8 cellular contexts compared by ENCODE assay signal in the genomic region with DNA sequence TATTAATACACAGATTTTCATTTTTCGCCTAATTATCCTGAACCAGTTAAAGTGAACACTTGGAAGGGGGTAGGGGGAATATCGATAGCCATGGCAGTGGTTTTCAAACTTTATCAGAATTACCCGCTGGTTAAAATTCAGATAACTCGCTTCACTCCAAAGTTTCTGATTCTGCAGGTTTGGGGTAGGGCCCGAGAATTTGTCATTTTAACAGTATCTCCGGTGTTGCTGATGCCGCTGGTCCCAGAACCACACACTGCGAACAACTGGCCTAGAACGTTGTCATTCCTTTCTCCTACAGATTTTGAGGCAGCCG. TPM values are rescaled to one million over a fixed set of nuclear protein-coding genes. Genes with fewer than 3 reads are reported as not detected.
DNase-seq lines count a peak whose midpoint lies in the region; ATAC-seq and TF ChIP-seq lines count a peak whose summit lies in the region.

No MANE protein-coding gene starts in this region.

- DNase-seq in RWPE1 (ENCODE audit: low spot score): no peak
- DNase-seq in fibroblast of pulmonary artery (ENCODE audit: low read depth): no peak
- no peak for DNase-seq in sigmoid colon
- no peak for DNase-seq in activated gamma-delta T cell (lab: John Stamatoyannopoulos, UW)
- no peak for DNase-seq in pons (ENCODE audit: low spot score)
- no peak for DNase-seq in NAMALWA (ENCODE audit: low spot score)
- no peak for DNase-seq in NCI-H2107 (lab: John Stamatoyannopoulos, UW)

- intact Hi-C loops in sigmoid colon (cut with DNase I): loop anchor here (5.0 kb wide), 3 partner anchors 176 to 371 kb away; partner anchors contain the start of genes BLMH and CPD

- ATAC-seq in GM18867 (IDR thresholded peaks at IDR 0.05; ENCODE audit: unreplicated experiment): peak; percentile 13

- H3K27me3 ChIP-seq in sigmoid colon: no peaks in the 10 kb centered on the region

- POLR2A ChIA-PET in RWPE1 (lab: Yijun Ruan, JAX; ENCODE audit: low non-redundant PET): no interaction called here

- H3K9me3 ChIP-seq in sigmoid colon: no peaks in the 10 kb centered on the region

- CTCF ChIA-PET in RWPE1 (lab: Yijun Ruan, JAX): interaction anchor here (0.7 kb wide), 1 partner anchor 823 kb away, joined by 4 read pairs; no protein-coding TSS in a partner anchor

- H3K4me3 ChIP-seq in fibroblast of pulmonary artery (replicated peaks; ENCODE audit: low read depth, low read length) (peak overlapping the region; percentile 71), sigmoid colon (peak overlapping the region; percentile 60 to 67 (median 64))

- H3K27ac ChIP-seq in RWPE1 (peak overlapping the region; percentile 91), sigmoid colon (peak overlapping the region; percentile 89 to 98 (median 94))

- TF ChIP-seq CTCF in RWPE1 (conservative IDR thresholded peaks at IDR 0.05; ENCODE audit: low read depth) (no peak), fibroblast of pulmonary artery (IDR thresholded peaks at IDR 0.05; ENCODE audit: low read length, missing control alignments) (no peak), sigmoid colon (IDR thresholded peaks at IDR 0.05) (no peak)

- peaks cover 0 to 24% (median 0%) of the 10 kb centered on the region in 4 donors for H3K36me3 ChIP-seq in sigmoid colon

- no peak for TF ChIP-seq POLR2A in sigmoid colon (IDR thresholded peaks at IDR 0.05)

- whole genome bisulfite sequencing in sigmoid colon, 2 donors: 11% methylated on average over 10 of the region's 10 CpGs

- no peak for TF ChIP-seq EP300 in sigmoid colon (IDR thresholded peaks at IDR 0.05)

- peaks cover 0 to 40% (median 28%) of the 10 kb centered on the region in 4 donors for H3K4me1 ChIP-seq in sigmoid colon

RNA-seq across cellular contexts. Expression of gene NSRP1, which starts 0.3 kb away (rescaled TPM):
- 10 to 100 TPM; 30.4 to 47.6 (median 41.6) TPM for total RNA-seq in sigmoid colon
- polyA plus RNA-seq in sigmoid colon: 10 to 100 TPM; 18.0 to 23.5 (median 22.2) TPM
